1 cellular context compared by ENCODE assay signal in genomic region chr5:177446184-177447065, GRCh38.
A peak's percentile ranks its signal among the peaks of the same experiment; 100 is the strongest.
TF ChIP-seq lines count a peak whose summit lies in the region.

PRR7 (plus strand) TSS chr5:177446814; CDS start chr5:177455068, 8,254 bp downstream.

TF ChIP-seq in HepG2, 621 proteins besides CTCF, POLR2A, EP300 and RAD21 (continued from another document and continues in another):
- TF ChIP-seq ATF2 (CRISPR knock-in tag; IDR thresholded peaks at IDR 0.05), result no peak
- TF ChIP-seq CBX1 (IDR thresholded peaks at IDR 0.05; ENCODE audit: low read depth), result no peak
- no peak for TF ChIP-seq HNF1A (IDR thresholded peaks at IDR 0.05; ENCODE audit: low read depth)
- TF ChIP-seq HNF1A (CRISPR knock-in tag; IDR thresholded peaks at IDR 0.05; ENCODE audit: borderline replicate concordance), result no peak
- no peak for TF ChIP-seq ZSCAN20 (CRISPR knock-in tag; IDR thresholded peaks at IDR 0.05; ENCODE audit: borderline replicate concordance)
- TF ChIP-seq SKI (IDR thresholded peaks at IDR 0.05; ENCODE audit: partially characterized antibody), result no peak
- TF ChIP-seq SP5 (CRISPR knock-in tag; IDR thresholded peaks at IDR 0.05; ENCODE audit: borderline replicate concordance, low read depth), result no peak
- TF ChIP-seq KAT7 (CRISPR knock-in tag; IDR thresholded peaks at IDR 0.05; ENCODE audit: borderline replicate concordance), result no peak
- TF ChIP-seq, protein P1, sequence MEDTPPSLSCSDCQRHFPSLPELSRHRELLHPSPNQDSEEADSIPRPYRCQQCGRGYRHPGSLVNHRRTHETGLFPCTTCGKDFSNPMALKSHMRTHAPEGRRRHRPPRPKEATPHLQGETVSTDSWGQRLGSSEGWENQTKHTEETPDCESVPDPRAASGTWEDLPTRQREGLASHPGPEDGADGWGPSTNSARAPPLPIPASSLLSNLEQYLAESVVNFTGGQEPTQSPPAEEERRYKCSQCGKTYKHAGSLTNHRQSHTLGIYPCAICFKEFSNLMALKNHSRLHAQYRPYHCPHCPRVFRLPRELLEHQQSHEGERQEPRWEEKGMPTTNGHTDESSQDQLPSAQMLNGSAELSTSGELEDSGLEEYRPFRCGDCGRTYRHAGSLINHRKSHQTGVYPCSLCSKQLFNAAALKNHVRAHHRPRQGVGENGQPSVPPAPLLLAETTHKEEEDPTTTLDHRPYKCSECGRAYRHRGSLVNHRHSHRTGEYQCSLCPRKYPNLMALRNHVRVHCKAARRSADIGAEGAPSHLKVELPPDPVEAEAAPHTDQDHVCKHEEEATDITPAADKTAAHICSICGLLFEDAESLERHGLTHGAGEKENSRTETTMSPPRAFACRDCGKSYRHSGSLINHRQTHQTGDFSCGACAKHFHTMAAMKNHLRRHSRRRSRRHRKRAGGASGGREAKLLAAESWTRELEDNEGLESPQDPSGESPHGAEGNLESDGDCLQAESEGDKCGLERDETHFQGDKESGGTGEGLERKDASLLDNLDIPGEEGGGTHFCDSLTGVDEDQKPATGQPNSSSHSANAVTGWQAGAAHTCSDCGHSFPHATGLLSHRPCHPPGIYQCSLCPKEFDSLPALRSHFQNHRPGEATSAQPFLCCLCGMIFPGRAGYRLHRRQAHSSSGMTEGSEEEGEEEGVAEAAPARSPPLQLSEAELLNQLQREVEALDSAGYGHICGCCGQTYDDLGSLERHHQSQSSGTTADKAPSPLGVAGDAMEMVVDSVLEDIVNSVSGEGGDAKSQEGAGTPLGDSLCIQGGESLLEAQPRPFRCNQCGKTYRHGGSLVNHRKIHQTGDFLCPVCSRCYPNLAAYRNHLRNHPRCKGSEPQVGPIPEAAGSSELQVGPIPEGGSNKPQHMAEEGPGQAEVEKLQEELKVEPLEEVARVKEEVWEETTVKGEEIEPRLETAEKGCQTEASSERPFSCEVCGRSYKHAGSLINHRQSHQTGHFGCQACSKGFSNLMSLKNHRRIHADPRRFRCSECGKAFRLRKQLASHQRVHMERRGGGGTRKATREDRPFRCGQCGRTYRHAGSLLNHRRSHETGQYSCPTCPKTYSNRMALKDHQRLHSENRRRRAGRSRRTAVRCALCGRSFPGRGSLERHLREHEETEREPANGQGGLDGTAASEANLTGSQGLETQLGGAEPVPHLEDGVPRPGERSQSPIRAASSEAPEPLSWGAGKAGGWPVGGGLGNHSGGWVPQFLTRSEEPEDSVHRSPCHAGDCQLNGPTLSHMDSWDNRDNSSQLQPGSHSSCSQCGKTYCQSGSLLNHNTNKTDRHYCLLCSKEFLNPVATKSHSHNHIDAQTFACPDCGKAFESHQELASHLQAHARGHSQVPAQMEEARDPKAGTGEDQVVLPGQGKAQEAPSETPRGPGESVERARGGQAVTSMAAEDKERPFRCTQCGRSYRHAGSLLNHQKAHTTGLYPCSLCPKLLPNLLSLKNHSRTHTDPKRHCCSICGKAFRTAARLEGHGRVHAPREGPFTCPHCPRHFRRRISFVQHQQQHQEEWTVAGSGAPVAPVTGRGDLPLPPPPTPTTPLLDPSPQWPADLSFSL (CRISPR knock-in tag; IDR thresholded peaks at IDR 0.05), result no peak
- TF ChIP-seq GATAD2A (CRISPR knock-in tag; IDR thresholded peaks at IDR 0.05), result no peak
- TF ChIP-seq GLI4 (CRISPR knock-in tag; IDR thresholded peaks at IDR 0.05; ENCODE audit: borderline replicate concordance), result no peak
- TF ChIP-seq ZNF280D (CRISPR knock-in tag; IDR thresholded peaks at IDR 0.05), result no peak; the same call in 1 of the 2 replicates
- peak; percentile 54; the same call in 1 of the 2 replicates for TF ChIP-seq RXRA (CRISPR knock-in tag; IDR thresholded peaks at IDR 0.05)
- TF ChIP-seq ZNF772 (CRISPR knock-in tag; IDR thresholded peaks at IDR 0.05), result no peak
- TF ChIP-seq NFE2L1 (CRISPR knock-in tag; IDR thresholded peaks at IDR 0.05; ENCODE audit: borderline replicate concordance), result no peak
- no peak for TF ChIP-seq NCOA5 (CRISPR knock-in tag; IDR thresholded peaks at IDR 0.05)
- TF ChIP-seq, protein P2, sequence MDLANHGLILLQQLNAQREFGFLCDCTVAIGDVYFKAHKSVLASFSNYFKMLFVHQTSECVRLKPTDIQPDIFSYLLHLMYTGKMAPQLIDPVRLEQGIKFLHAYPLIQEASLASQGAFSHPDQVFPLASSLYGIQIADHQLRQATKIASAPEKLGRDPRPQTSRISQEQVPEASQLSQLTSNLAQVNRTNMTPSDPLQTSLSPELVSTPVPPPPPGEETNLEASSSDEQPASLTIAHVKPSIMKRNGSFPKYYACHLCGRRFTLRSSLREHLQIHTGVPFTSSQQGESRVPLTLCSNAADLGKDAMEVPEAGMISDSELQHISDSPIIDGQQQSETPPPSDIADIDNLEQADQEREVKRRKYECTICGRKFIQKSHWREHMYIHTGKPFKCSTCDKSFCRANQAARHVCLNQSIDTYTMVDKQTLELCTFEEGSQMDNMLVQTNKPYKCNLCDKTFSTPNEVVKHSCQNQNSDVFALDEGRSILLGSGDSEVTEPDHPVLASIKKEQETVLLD (CRISPR knock-in tag; IDR thresholded peaks at IDR 0.05; ENCODE audit: low read depth), result peak; percentile 13; the same call in 1 of the 2 replicates
- no peak for TF ChIP-seq NFYB (CRISPR knock-in tag; IDR thresholded peaks at IDR 0.05)
- TF ChIP-seq, protein P3, sequence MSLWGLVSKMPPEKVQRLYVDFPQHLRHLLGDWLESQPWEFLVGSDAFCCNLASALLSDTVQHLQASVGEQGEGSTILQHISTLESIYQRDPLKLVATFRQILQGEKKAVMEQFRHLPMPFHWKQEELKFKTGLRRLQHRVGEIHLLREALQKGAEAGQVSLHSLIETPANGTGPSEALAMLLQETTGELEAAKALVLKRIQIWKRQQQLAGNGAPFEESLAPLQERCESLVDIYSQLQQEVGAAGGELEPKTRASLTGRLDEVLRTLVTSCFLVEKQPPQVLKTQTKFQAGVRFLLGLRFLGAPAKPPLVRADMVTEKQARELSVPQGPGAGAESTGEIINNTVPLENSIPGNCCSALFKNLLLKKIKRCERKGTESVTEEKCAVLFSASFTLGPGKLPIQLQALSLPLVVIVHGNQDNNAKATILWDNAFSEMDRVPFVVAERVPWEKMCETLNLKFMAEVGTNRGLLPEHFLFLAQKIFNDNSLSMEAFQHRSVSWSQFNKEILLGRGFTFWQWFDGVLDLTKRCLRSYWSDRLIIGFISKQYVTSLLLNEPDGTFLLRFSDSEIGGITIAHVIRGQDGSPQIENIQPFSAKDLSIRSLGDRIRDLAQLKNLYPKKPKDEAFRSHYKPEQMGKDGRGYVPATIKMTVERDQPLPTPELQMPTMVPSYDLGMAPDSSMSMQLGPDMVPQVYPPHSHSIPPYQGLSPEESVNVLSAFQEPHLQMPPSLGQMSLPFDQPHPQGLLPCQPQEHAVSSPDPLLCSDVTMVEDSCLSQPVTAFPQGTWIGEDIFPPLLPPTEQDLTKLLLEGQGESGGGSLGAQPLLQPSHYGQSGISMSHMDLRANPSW (CRISPR knock-in tag; IDR thresholded peaks at IDR 0.05; ENCODE audit: borderline replicate concordance), result no peak
- 0 out of 2 replicates have a peak, but pooled peaks have one; percentile 65 for TF ChIP-seq ARHGAP35 (CRISPR knock-in tag; IDR thresholded peaks at IDR 0.05; ENCODE audit: borderline replicate concordance)
- no peak for TF ChIP-seq POGZ (CRISPR knock-in tag; IDR thresholded peaks at IDR 0.05)
- TF ChIP-seq PITX1 (CRISPR knock-in tag; IDR thresholded peaks at IDR 0.05), result 0 out of 2 replicates have a peak, but pooled peaks have one; percentile 24
- TF ChIP-seq, protein P4, sequence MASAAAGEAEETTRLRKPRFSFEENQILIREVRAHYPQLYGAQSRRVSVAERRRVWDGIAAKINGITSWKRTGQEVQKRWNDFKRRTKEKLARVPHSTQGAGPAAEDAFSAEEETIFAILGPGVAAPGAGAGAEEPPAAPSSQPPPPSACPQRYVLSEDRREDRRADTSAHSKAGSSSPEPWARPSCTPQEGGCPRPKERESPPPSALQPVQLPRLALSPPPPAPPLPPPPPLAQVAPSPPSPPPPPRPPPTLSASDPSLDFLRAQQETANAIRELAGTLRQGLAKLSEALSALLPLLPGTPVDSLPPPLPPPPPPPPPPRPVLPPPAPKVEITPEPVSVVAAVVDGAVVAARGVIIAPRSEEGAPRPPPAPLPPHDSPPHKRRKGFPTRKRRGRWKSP (CRISPR knock-in tag; IDR thresholded peaks at IDR 0.05), result 0 out of 2 replicates have a peak, but pooled peaks have one; percentile 18
- no peak for TF ChIP-seq ZNF235 (CRISPR knock-in tag; IDR thresholded peaks at IDR 0.05; ENCODE audit: borderline replicate concordance)
- TF ChIP-seq, protein P5, sequence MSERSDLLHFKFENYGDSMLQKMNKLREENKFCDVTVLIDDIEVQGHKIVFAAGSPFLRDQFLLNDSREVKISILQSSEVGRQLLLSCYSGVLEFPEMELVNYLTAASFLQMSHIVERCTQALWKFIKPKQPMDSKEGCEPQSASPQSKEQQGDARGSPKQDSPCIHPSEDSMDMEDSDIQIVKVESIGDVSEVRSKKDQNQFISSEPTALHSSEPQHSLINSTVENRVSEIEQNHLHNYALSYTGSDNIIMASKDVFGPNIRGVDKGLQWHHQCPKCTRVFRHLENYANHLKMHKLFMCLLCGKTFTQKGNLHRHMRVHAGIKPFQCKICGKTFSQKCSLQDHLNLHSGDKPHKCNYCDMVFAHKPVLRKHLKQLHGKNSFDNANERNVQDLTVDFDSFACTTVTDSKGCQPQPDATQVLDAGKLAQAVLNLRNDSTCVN (CRISPR knock-in tag; IDR thresholded peaks at IDR 0.05; ENCODE audit: borderline replicate concordance), result 0 out of 2 replicates have a peak, but pooled peaks have one; percentile 14
- no peak for TF ChIP-seq JDP2 (CRISPR knock-in tag; IDR thresholded peaks at IDR 0.05; ENCODE audit: borderline replicate concordance)
- TF ChIP-seq EHMT2 (IDR thresholded peaks at IDR 0.05; ENCODE audit: borderline replicate concordance, low read depth, low read length), result no peak
- no peak for TF ChIP-seq ZNF34 (CRISPR knock-in tag; IDR thresholded peaks at IDR 0.05; ENCODE audit: borderline replicate concordance)
- no peak for TF ChIP-seq U2AF1 (optimal IDR thresholded peaks at IDR 0.05; ENCODE audit: low read depth, low read length)
- TF ChIP-seq HDAC2 (CRISPR knock-in tag; IDR thresholded peaks at IDR 0.05), result no peak
- TF ChIP-seq KDM5A (IDR thresholded peaks at IDR 0.05; ENCODE audit: borderline replicate concordance, low read length), result peak; percentile 58; the same call in 1 of the 2 replicates
- peak; percentile 82 for TF ChIP-seq ZBTB38 (CRISPR knock-in tag; IDR thresholded peaks at IDR 0.05)
- no peak for TF ChIP-seq SNAPC2 (CRISPR knock-in tag; IDR thresholded peaks at IDR 0.05)
- no peak; the same call in 1 of the 2 replicates for TF ChIP-seq ZSCAN31 (CRISPR knock-in tag; IDR thresholded peaks at IDR 0.05; ENCODE audit: low read depth)
- no peak for TF ChIP-seq ZNF629 (CRISPR knock-in tag; conservative IDR thresholded peaks at IDR 0.05)
- no peak for TF ChIP-seq ARNTL (CRISPR knock-in tag; IDR thresholded peaks at IDR 0.05)
- TF ChIP-seq KLF13 (CRISPR knock-in tag; IDR thresholded peaks at IDR 0.05), result peak; percentile 22; the same call in 1 of the 2 replicates
- TF ChIP-seq RFXAP (CRISPR knock-in tag; IDR thresholded peaks at IDR 0.05; ENCODE audit: borderline replicate concordance), result no peak
- no peak for TF ChIP-seq ZNF225 (CRISPR knock-in tag; IDR thresholded peaks at IDR 0.05)
- TF ChIP-seq ZNF33B (CRISPR knock-in tag; IDR thresholded peaks at IDR 0.05), result no peak
